In the genomic region with DNA sequence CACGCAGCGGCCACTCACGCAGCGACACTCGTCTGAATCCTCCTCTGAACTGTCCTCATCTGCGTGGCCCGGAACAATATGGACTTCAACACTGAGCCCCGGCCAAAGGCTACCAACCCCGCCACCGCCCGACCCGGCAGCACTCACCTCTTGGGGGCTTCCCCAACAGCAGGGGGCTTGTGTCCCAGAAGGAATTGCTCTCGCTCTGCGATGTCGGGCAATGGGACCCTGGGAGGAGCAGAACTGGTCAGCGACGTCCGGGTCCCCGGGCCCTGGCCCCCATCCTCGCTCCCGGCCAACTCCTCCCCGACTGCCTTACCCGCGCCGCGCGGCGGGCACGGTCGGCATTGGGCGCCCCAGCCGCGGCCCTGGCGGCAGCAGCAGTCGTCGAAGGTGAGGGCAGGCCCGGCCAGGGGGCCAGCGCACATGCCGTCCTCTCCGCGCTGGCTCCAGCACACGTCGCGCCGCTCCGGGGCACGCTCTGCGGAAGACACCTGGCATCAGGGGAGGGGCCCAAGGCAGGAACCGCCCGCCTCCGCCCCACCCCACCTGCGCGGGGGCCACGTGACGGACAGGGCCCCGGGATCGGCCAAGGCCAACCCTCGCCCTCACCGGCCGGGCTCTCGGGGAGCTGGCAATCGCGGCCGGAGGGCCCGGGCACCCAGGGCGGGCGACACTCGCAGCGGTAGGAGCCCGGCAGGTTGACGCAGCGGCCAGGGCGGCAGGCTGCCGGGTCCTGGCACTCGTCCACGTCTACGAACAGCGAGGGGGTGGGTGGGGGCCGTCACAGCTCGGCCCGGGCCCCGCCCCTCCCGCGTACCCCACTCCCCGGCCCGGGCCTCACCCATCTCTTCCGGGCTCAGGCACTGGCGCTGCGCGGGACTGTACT, we compare ENCODE assay signal across 6 cellular contexts. TPM values are rescaled to one million over a fixed set of nuclear protein-coding genes. Genes with fewer than 3 reads are reported as not detected.
DNase-seq lines count a peak whose midpoint lies in the region; ATAC-seq and TF ChIP-seq lines count a peak whose summit lies in the region.

No MANE protein-coding gene starts in this region.

- WGBS in mesenchymal stem cell, result 13% methylated on average over 73 of the region's 90 CpGs

- peak overlapping the region; percentile 33 to 41 for H3K4ac ChIP-seq in mesenchymal stem cell (ENCODE audit: low read depth in 1 of 2, low read length in 2 of 2)

- H4K91ac ChIP-seq in mesenchymal stem cell (ENCODE audit: low read length), result peak overlapping the region; percentile 83

- peak overlapping the region; percentile 46 for H2AK5ac ChIP-seq in mesenchymal stem cell (ENCODE audit: low read length, severe bottlenecking)

- peaks cover 65 to 75% of the 10 kb centered on the region in 2 experiments for H3K36me3 ChIP-seq in mesenchymal stem cell (ENCODE audit: control insufficient read depth in 1 of 2, insufficient read depth in 2 of 2, low read depth in 1 of 2, low read length in 2 of 2)

- peak overlapping the region; percentile 82 for H3K4me3 ChIP-seq in GM12875 (ENCODE audit: low read depth, low read length)
- H3K4me3 ChIP-seq in mesenchymal stem cell (ENCODE audit: insufficient read depth in 1 of 2, low read depth in 1 of 2, low read length in 2 of 2), result peak overlapping the region; percentile 51 to 81

- peak overlapping the region; percentile 60 for H3K4me2 ChIP-seq in mesenchymal stem cell (ENCODE audit: low read length, poor library complexity, severe bottlenecking)

- peak overlapping the region; percentile 6 for H2AFZ ChIP-seq in mesenchymal stem cell (ENCODE audit: low read depth, low read length)

- peak overlapping the region; percentile 50 for H3K27ac ChIP-seq in mesenchymal stem cell (ENCODE audit: low read length, poor library complexity, severe bottlenecking)

- H3K27me3 ChIP-seq in mesenchymal stem cell (ENCODE audit: control insufficient read depth in 1 of 2, insufficient read depth in 1 of 2, low read length in 2 of 2), result no peaks in the 10 kb centered on the region

- H4K8ac ChIP-seq in mesenchymal stem cell (ENCODE audit: low read length), result peak overlapping the region; percentile 88

- peak overlapping the region in 1 of 2 experiments; percentile 50 for H3K14ac ChIP-seq in mesenchymal stem cell (ENCODE audit: low read length in 2 of 2)

- H3K9me3 ChIP-seq in mesenchymal stem cell (ENCODE audit: control insufficient read depth, low read length), result no peaks in the 10 kb centered on the region

- no peak overlapping the region for H2BK5ac ChIP-seq in mesenchymal stem cell (ENCODE audit: low read depth, low read length, poor library complexity, severe bottlenecking)

- peaks cover 5% of the 10 kb centered on the region for H3K79me1 ChIP-seq in mesenchymal stem cell (replicated peaks; ENCODE audit: low read length, poor library complexity, severe bottlenecking)

- H2BK15ac ChIP-seq in mesenchymal stem cell (ENCODE audit: low read depth, poor library complexity, severe bottlenecking), result peak overlapping the region; percentile 83

- H3K4me1 Mint-ChIP-seq in activated T-helper 17 cell treated with anti-CD3 and anti-CD28 coated beads, Interleukin-2, amount 50 U/mL, for 72 hours, result peaks cover 17% of the 10 kb centered on the region

- DNase-seq in mesenchymal stem cell (no peak), AG20443 (ENCODE audit: low spot score) (no peak), inferior parietal cortex (ENCODE audit: extremely low spot score) (no peak)

- no peak overlapping the region for H2BK120ac ChIP-seq in mesenchymal stem cell (ENCODE audit: low read depth, low read length)

- H3K18ac ChIP-seq in mesenchymal stem cell (ENCODE audit: low read depth in 1 of 2, low read length in 2 of 2), result peak overlapping the region; percentile 17 to 92

- peak overlapping the region; percentile 15 to 75 for H2BK12ac ChIP-seq in mesenchymal stem cell (ENCODE audit: low read length in 2 of 2)

- H3K9me3 Mint-ChIP-seq in activated T-helper 17 cell treated with anti-CD3 and anti-CD28 coated beads, Interleukin-2, amount 50 U/mL, for 72 hours, result no peaks in the 10 kb centered on the region

- peak; percentile 50 for ATAC-seq in HG02970 (IDR thresholded peaks at IDR 0.05; ENCODE audit: low FRiP score, unreplicated experiment)
- ATAC-seq in activated T-helper 17 cell treated with anti-CD3 and anti-CD28 coated beads, Interleukin-2, amount 50 U/mL, for 72 hours (replicated peaks), result peak; percentile 72

- peaks cover 30% of the 10 kb centered on the region for H3K4me1 ChIP-seq in mesenchymal stem cell (ENCODE audit: control insufficient read depth, insufficient read depth, low read depth, low read length)

- H3K23ac ChIP-seq in mesenchymal stem cell (ENCODE audit: low read length in 2 of 2), result peak overlapping the region in 1 of 2 experiments; percentile 48

- peak overlapping the region; percentile 79 for H3K4me3 Mint-ChIP-seq in activated T-helper 17 cell treated with anti-CD3 and anti-CD28 coated beads, Interleukin-2, amount 50 U/mL, for 72 hours

- peaks cover 75% of the 10 kb centered on the region for H3K36me3 Mint-ChIP-seq in activated T-helper 17 cell treated with anti-CD3 and anti-CD28 coated beads, Interleukin-2, amount 50 U/mL, for 72 hours (ENCODE audit: low read depth)

- no peak for TF ChIP-seq CTCF in GM12875 (IDR thresholded peaks at IDR 0.05; ENCODE audit: borderline replicate concordance, insufficient read depth, low read depth, low read length)

- no peaks in the 10 kb centered on the region for H3K27me3 Mint-ChIP-seq in activated T-helper 17 cell treated with anti-CD3 and anti-CD28 coated beads, Interleukin-2, amount 50 U/mL, for 72 hours

- H3K9ac ChIP-seq in mesenchymal stem cell (ENCODE audit: low read length), result peak overlapping the region; percentile 86

- H3K27ac Mint-ChIP-seq in activated T-helper 17 cell treated with anti-CD3 and anti-CD28 coated beads, Interleukin-2, amount 50 U/mL, for 72 hours, result no peak overlapping the region

RNA-seq across cellular contexts. Expression of a gene that starts 14.8 kb away (rescaled TPM):
- total RNA-seq in activated T-helper 17 cell treated with anti-CD3 and anti-CD28 coated beads, Interleukin-2, amount 50 U/mL, for 72 hours, result 10 to 100 TPM; 80.4 to 86.8 TPM
- 114 TPM for polyA plus RNA-seq in mesenchymal stem cell (2013, experiment 1 of 2)
- polyA plus RNA-seq in mesenchymal stem cell (2013, experiment 2 of 2), result 115 TPM

RNA-seq across cellular contexts. Expression of a gene that starts 18.5 kb away (rescaled TPM):
- total RNA-seq in activated T-helper 17 cell treated with anti-CD3 and anti-CD28 coated beads, Interleukin-2, amount 50 U/mL, for 72 hours, result 100 to 1,000 TPM in 1 of 2 donors, 10 to 100 TPM in 1; 54.3 to 124 TPM
- 52.8 TPM for polyA plus RNA-seq in mesenchymal stem cell (2013, experiment 1 of 2)
- polyA plus RNA-seq in mesenchymal stem cell (2013, experiment 2 of 2), result 46.9 TPM

RNA-seq across cellular contexts. Expression of a gene that starts 30.6 kb away (rescaled TPM):
- total RNA-seq in activated T-helper 17 cell treated with anti-CD3 and anti-CD28 coated beads, Interleukin-2, amount 50 U/mL, for 72 hours, result 10 to 100 TPM; 30.3 to 49.4 TPM
- polyA plus RNA-seq in mesenchymal stem cell (2013, experiment 1 of 2), result 64.9 TPM
- 59.8 TPM for polyA plus RNA-seq in mesenchymal stem cell (2013, experiment 2 of 2)

RNA-seq across cellular contexts. Expression of a gene that starts 32.7 kb away (rescaled TPM):
- total RNA-seq in activated T-helper 17 cell treated with anti-CD3 and anti-CD28 coated beads, Interleukin-2, amount 50 U/mL, for 72 hours, result 10 to 100 TPM; 39.0 to 42.2 TPM
- polyA plus RNA-seq in mesenchymal stem cell (2013, experiment 1 of 2), result 50.0 TPM
- 53.5 TPM for polyA plus RNA-seq in mesenchymal stem cell (2013, experiment 2 of 2)

RNA-seq across cellular contexts. Expression of a gene that starts 36.2 kb away (rescaled TPM):
- total RNA-seq in activated T-helper 17 cell treated with anti-CD3 and anti-CD28 coated beads, Interleukin-2, amount 50 U/mL, for 72 hours, result 100 to 1,000 TPM; 126 to 167 TPM
- 22.5 TPM for polyA plus RNA-seq in mesenchymal stem cell (2013, experiment 1 of 2)
- polyA plus RNA-seq in mesenchymal stem cell (2013, experiment 2 of 2), result 22.6 TPM
